8 cellular contexts compared by ENCODE assay signal in the genomic region with DNA sequence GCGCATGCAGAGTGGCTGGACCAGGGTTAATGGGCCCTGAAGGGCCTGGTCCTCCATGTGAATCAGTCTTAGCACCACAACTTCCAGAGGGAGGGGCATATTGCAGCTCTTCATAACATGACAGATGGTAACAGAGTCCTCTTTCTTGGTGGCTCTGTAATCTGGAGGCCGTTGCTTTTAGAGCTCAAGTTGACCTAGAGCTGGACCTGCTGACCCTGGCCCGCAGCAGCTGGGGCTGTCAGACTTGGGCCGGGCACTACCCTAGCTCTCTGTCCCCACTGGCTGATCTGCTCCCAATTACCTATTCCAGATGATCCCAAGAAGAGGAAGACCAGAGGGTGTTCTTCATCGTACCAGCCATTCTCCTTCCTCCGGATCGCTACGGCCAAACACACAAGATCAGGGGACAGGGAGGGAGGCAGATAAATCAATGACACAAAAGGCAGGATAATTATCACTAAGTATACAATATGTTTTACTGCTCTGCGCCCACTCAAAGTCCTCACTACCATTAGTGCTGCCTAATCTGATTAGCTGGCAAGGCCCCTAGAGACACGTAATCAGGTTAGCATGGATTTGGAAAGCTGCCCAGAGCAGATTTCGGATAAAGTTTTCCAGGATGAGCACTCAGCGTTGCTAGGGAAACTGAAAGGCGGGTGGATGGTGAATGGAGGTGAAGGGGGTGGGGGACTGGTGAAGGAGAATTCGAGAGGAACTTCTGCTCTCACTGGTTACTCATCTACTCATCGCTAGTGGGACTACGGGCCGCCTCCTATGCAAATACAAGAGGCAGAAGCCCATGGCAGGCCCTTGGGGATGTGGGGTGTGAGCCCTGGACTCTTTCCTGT.
DNase-seq lines count a peak whose midpoint lies in the region; ATAC-seq and TF ChIP-seq lines count a peak whose summit lies in the region.

No MANE protein-coding gene starts in this region.

- intact Hi-C loops in CD8-positive, alpha-beta T cell (cut with DNase I, micrococcal nuclease): no loop called here

- H3K36me3 ChIP-seq in kidney epithelial cell (ENCODE audit: control insufficient read depth, insufficient read depth, low read length): no peaks in the 10 kb centered on the region
- peaks cover 13% of the 10 kb centered on the region for H3K36me3 ChIP-seq in CD8-positive, alpha-beta T cell (ENCODE audit: insufficient read depth, low read length)

- H3K27me3 ChIP-seq in kidney epithelial cell (ENCODE audit: control insufficient read depth, insufficient read depth, low read length): no peaks in the 10 kb centered on the region
- no peaks in the 10 kb centered on the region for H3K27me3 ChIP-seq in CD8-positive, alpha-beta T cell (ENCODE audit: insufficient read depth, low read length)

- no peak overlapping the region for H3K27ac ChIP-seq in CD8-positive, alpha-beta T cell (ENCODE audit: low read depth, low read length)

- no peaks in the 10 kb centered on the region for H3K4me1 Mint-ChIP-seq in CD8-positive, alpha-beta T cell (ENCODE audit: low read depth)

- H3K27me3 Mint-ChIP-seq in CD8-positive, alpha-beta T cell (ENCODE audit: low read depth): no peaks in the 10 kb centered on the region

- peaks cover 87% of the 10 kb centered on the region for H3K36me3 Mint-ChIP-seq in CD8-positive, alpha-beta T cell

- CTCF ChIA-PET in CD8-positive, alpha-beta T cell (lab: Charles Lee): no interaction called here

- no peaks in the 10 kb centered on the region for H3K9me3 ChIP-seq in CD8-positive, alpha-beta T cell (ENCODE audit: low read length)

- no peak overlapping the region for H3K4me3 Mint-ChIP-seq in CD8-positive, alpha-beta T cell

- H3K4me3 ChIP-seq in kidney epithelial cell (ENCODE audit: low read depth, low read length): no peak overlapping the region
- H3K4me3 ChIP-seq in CD8-positive, alpha-beta T cell (ENCODE audit: low read depth, low read length): no peak overlapping the region

- DNase-seq in D341Med (ENCODE audit: low spot score): peak; percentile 85
- peak; percentile 98 for DNase-seq in NCI-H1092 (lab: John Stamatoyannopoulos, UW)
- peak; percentile 58 for DNase-seq in kidney epithelial cell (ENCODE audit: low read depth)
- no peak for DNase-seq in CD8-positive, alpha-beta T cell

- H3K27ac Mint-ChIP-seq in CD8-positive, alpha-beta T cell: no peak overlapping the region

- no peaks in the 10 kb centered on the region for H3K9me3 Mint-ChIP-seq in CD8-positive, alpha-beta T cell

- no peak for TF ChIP-seq CTCF in kidney epithelial cell (IDR thresholded peaks at IDR 0.05; ENCODE audit: insufficient read depth, low read length, poor library complexity, severe bottlenecking)
- TF ChIP-seq CTCF in CD8-positive, alpha-beta T cell (IDR thresholded peaks at IDR 0.05): no peak

- POLR2A ChIA-PET in CD8-positive, alpha-beta T cell (lab: Charles Lee): no interaction called here

- H3K4me1 ChIP-seq in CD8-positive, alpha-beta T cell (ENCODE audit: insufficient read depth, low read length): no peaks in the 10 kb centered on the region

- peak; percentile 94 for ATAC-seq in SK-N-SH treated with all-trans-retinoic acid at 6 μM for 48 hours
- ATAC-seq in GM21825 (IDR thresholded peaks at IDR 0.05; ENCODE audit: unreplicated experiment): no peak
- no peak for ATAC-seq in GM21515 (IDR thresholded peaks at IDR 0.05; ENCODE audit: unreplicated experiment)
- ATAC-seq in HG02884 (IDR thresholded peaks at IDR 0.05; ENCODE audit: unreplicated experiment): no peak
- no peak for ATAC-seq in CD8-positive, alpha-beta T cell

TF ChIP-seq in SK-N-SH treated with all-trans-retinoic acid at 6 μM for 48 hours, 23 proteins besides CTCF, POLR2A, EP300 and RAD21 (continues in another document):
- TF ChIP-seq PPARA (CRISPR knock-in tag; IDR thresholded peaks at IDR 0.05; ENCODE audit: borderline replicate concordance): 0 out of 2 replicates have a peak, but pooled peaks have one; percentile 35
- TF ChIP-seq ESRRG (CRISPR knock-in tag; IDR thresholded peaks at IDR 0.05): peak; percentile 97
- no peak for TF ChIP-seq BACH2 (CRISPR knock-in tag; IDR thresholded peaks at IDR 0.05; ENCODE audit: borderline replicate concordance)
- peak; percentile 47; the same call in 1 of the 2 replicates for TF ChIP-seq ZC3H10 (CRISPR knock-in tag; IDR thresholded peaks at IDR 0.05)
- TF ChIP-seq ISL1 (CRISPR knock-in tag; IDR thresholded peaks at IDR 0.05): peak; percentile 100
- TF ChIP-seq SNAI2 (CRISPR knock-in tag; IDR thresholded peaks at IDR 0.05): peak; percentile 91
- TF ChIP-seq ZFP30 (CRISPR knock-in tag; IDR thresholded peaks at IDR 0.05): no peak
- 0 out of 2 replicates have a peak, but pooled peaks have one; percentile 49 for TF ChIP-seq ARNTL (CRISPR knock-in tag; IDR thresholded peaks at IDR 0.05; ENCODE audit: borderline replicate concordance, low read depth)
- TF ChIP-seq, protein P1, sequence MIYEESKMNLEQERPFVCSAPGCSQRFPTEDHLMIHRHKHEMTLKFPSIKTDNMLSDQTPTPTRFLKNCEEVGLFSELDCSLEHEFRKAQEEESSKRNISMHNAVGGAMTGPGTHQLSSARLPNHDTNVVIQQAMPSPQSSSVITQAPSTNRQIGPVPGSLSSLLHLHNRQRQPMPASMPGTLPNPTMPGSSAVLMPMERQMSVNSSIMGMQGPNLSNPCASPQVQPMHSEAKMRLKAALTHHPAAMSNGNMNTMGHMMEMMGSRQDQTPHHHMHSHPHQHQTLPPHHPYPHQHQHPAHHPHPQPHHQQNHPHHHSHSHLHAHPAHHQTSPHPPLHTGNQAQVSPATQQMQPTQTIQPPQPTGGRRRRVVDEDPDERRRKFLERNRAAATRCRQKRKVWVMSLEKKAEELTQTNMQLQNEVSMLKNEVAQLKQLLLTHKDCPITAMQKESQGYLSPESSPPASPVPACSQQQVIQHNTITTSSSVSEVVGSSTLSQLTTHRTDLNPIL (CRISPR knock-in tag; IDR thresholded peaks at IDR 0.05; ENCODE audit: low read depth): peak; percentile 85; the same call in 1 of the 2 replicates
- TF ChIP-seq ZNF70 (CRISPR knock-in tag; IDR thresholded peaks at IDR 0.05): peak; percentile 43; the same call in 1 of the 2 replicates
- no peak; the same call in none of the 2 replicates for TF ChIP-seq ZNF565 (CRISPR knock-in tag; conservative IDR thresholded peaks at IDR 0.05; ENCODE audit: low read depth)
- no peak for TF ChIP-seq RARB (CRISPR knock-in tag; IDR thresholded peaks at IDR 0.05)
- TF ChIP-seq, protein P2, sequence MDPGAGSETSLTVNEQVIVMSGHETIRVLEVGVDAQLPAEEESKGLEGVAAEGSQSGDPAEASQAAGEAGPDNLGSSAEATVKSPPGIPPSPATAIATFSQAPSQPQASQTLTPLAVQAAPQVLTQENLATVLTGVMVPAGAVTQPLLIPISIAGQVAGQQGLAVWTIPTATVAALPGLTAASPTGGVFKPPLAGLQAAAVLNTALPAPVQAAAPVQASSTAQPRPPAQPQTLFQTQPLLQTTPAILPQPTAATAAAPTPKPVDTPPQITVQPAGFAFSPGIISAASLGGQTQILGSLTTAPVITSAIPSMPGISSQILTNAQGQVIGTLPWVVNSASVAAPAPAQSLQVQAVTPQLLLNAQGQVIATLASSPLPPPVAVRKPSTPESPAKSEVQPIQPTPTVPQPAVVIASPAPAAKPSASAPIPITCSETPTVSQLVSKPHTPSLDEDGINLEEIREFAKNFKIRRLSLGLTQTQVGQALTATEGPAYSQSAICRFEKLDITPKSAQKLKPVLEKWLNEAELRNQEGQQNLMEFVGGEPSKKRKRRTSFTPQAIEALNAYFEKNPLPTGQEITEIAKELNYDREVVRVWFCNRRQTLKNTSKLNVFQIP (CRISPR knock-in tag; IDR thresholded peaks at IDR 0.05; ENCODE audit: borderline replicate concordance, low read depth): no peak; the same call in 1 of the 2 replicates
- TF ChIP-seq, protein P3, sequence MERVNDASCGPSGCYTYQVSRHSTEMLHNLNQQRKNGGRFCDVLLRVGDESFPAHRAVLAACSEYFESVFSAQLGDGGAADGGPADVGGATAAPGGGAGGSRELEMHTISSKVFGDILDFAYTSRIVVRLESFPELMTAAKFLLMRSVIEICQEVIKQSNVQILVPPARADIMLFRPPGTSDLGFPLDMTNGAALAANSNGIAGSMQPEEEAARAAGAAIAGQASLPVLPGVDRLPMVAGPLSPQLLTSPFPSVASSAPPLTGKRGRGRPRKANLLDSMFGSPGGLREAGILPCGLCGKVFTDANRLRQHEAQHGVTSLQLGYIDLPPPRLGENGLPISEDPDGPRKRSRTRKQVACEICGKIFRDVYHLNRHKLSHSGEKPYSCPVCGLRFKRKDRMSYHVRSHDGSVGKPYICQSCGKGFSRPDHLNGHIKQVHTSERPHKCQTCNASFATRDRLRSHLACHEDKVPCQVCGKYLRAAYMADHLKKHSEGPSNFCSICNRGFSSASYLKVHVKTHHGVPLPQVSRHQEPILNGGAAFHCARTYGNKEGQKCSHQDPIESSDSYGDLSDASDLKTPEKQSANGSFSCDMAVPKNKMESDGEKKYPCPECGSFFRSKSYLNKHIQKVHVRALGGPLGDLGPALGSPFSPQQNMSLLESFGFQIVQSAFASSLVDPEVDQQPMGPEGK (CRISPR knock-in tag; IDR thresholded peaks at IDR 0.05; ENCODE audit: borderline replicate concordance): peak; percentile 79
- TF ChIP-seq OSR1 (CRISPR knock-in tag; IDR thresholded peaks at IDR 0.05): no peak
- no peak for TF ChIP-seq ZFP3 (CRISPR knock-in tag; IDR thresholded peaks at IDR 0.05)
- peak; percentile 76; the same call in 1 of the 2 replicates for TF ChIP-seq GLIS3 (CRISPR knock-in tag; IDR thresholded peaks at IDR 0.05)
- peak; percentile 92 for TF ChIP-seq TCF4 (CRISPR knock-in tag; IDR thresholded peaks at IDR 0.05; ENCODE audit: borderline replicate concordance)
- TF ChIP-seq TOX (CRISPR knock-in tag; IDR thresholded peaks at IDR 0.05; ENCODE audit: borderline replicate concordance): no peak
- TF ChIP-seq, protein P4, sequence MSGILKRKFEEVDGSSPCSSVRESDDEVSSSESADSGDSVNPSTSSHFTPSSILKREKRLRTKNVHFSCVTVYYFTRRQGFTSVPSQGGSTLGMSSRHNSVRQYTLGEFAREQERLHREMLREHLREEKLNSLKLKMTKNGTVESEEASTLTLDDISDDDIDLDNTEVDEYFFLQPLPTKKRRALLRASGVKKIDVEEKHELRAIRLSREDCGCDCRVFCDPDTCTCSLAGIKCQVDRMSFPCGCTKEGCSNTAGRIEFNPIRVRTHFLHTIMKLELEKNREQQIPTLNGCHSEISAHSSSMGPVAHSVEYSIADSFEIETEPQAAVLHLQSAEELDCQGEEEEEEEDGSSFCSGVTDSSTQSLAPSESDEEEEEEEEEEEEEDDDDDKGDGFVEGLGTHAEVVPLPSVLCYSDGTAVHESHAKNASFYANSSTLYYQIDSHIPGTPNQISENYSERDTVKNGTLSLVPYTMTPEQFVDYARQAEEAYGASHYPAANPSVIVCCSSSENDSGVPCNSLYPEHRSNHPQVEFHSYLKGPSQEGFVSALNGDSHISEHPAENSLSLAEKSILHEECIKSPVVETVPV (CRISPR knock-in tag; IDR thresholded peaks at IDR 0.05): peak; percentile 95
- TF ChIP-seq ZNF8 (CRISPR knock-in tag; IDR thresholded peaks at IDR 0.05): peak; percentile 77
- 0 out of 2 replicates have a peak, but pooled peaks have one; percentile 53 for TF ChIP-seq CSDC2 (CRISPR knock-in tag; IDR thresholded peaks at IDR 0.05)

Comparison
In these comparisons a context has a peak if more than half of its experiments do, and no peak if none do; other contexts are left out.
1. DNase-seq: peak in D341Med (single experiment), NCI-H1092 (single experiment) and kidney epithelial cell (single experiment); none in CD8-positive, alpha-beta T cell (0 of 7).